In genomic region chr19:37654525-37654832, GRCh38 we compare ENCODE assay signal across 8 cellular contexts. TPM values are rescaled to one million over a fixed set of nuclear protein-coding genes. Genes with fewer than 3 reads are reported as not detected.
DNase-seq lines count a peak whose midpoint lies in the region; ATAC-seq and TF ChIP-seq lines count a peak whose summit lies in the region.

No MANE protein-coding gene starts in this region.

- peak in 2 of 10 experiments; percentile 11 to 14 for DNase-seq in CD4-positive, alpha-beta T cell
- peak; percentile 2 for DNase-seq in HFF-Myc (ENCODE audit: extremely low read depth, low read depth)
- DNase-seq in SJCRH30 = peak in 1 of 2 experiments; percentile 70
- DNase-seq in epithelial cell of esophagus (ENCODE audit: low read depth) = peak; percentile 35
- no peak for DNase-seq in nephron progenitor cell

- 0 out of 2 replicates have a peak, but pooled peaks cover 7% of the 10 kb centered on the region for H3K4me1 ChIP-seq in SJCRH30

- no peaks in the 10 kb centered on the region for H3K9me3 Mint-ChIP-seq in CD4-positive, alpha-beta T cell
- H3K9me3 Mint-ChIP-seq in nephron progenitor cell = peaks cover 86% of the 10 kb centered on the region

- no peaks in the 10 kb centered on the region for H3K27me3 Mint-ChIP-seq in CD4-positive, alpha-beta T cell
- H3K27me3 Mint-ChIP-seq in nephron progenitor cell (ENCODE audit: low read depth, poor library complexity) = peaks cover 14% of the 10 kb centered on the region

- no peak for TF ChIP-seq CTCF in CD4-positive, alpha-beta T cell (IDR thresholded peaks at IDR 0.05)
- TF ChIP-seq CTCF in HFF-Myc (IDR thresholded peaks at IDR 0.05; ENCODE audit: low read depth, low read length, missing control alignments) (no peak), epithelial cell of esophagus (IDR thresholded peaks at IDR 0.05; ENCODE audit: insufficient read depth, low read depth, low read length, missing control alignments) (no peak), nephron progenitor cell (IDR thresholded peaks at IDR 0.05) (no peak)

- POLR2A ChIA-PET in CD4-positive, alpha-beta T cell (lab: Charles Lee) = interaction anchor here (0.8 to 3.0 kb wide), 6 partner anchors 37 to 1081 kb away, joined by 3 to 20 read pairs (median 4); partner anchors contain the start of genes ZNF529, ZNF540, ZNF571 and ZNF793

- peaks cover 41% of the 10 kb centered on the region for H3K4me1 Mint-ChIP-seq in CD4-positive, alpha-beta T cell (ENCODE audit: low read depth)
- peaks cover 20% of the 10 kb centered on the region for H3K4me1 Mint-ChIP-seq in nephron progenitor cell

- no peaks in the 10 kb centered on the region for H3K27me3 ChIP-seq in CD4-positive, alpha-beta T cell (ENCODE audit: control insufficient read depth, insufficient read depth, low read length)
- H3K27me3 ChIP-seq in SJCRH30 = no peaks in the 10 kb centered on the region

- H3K9me3 ChIP-seq in CD4-positive, alpha-beta T cell (ENCODE audit: control insufficient read depth, low read length) = no peaks in the 10 kb centered on the region
- H3K9me3 ChIP-seq in SJCRH30 (replicated peaks) = peaks cover 11% of the 10 kb centered on the region; the same call in 1 of the 2 replicates

- intact Hi-C loops in CD4-positive, alpha-beta T cell (cut with DNase I, micrococcal nuclease) = loop anchor here in 1 of 2 experiments (2.0 kb wide), 2 partner anchors 60 to 64 kb away; partner anchors contain the start of genes ZNF540, ZNF571 and ZNF607

- peaks cover 18% of the 10 kb centered on the region for H3K36me3 ChIP-seq in SJCRH30

- peak overlapping the region; percentile 58 for H3K4me3 ChIP-seq in HFF-Myc (replicated peaks; ENCODE audit: low read depth, low read length)
- H3K4me3 ChIP-seq in SJCRH30 = peak overlapping the region; percentile 68
- peak overlapping the region; percentile 86 for H3K4me3 ChIP-seq in epithelial cell of esophagus (ENCODE audit: low read length)

- peaks cover 54% of the 10 kb centered on the region for H3K36me3 Mint-ChIP-seq in CD4-positive, alpha-beta T cell (ENCODE audit: low read depth)
- H3K36me3 Mint-ChIP-seq in nephron progenitor cell (ENCODE audit: low read depth) = peaks cover 82% of the 10 kb centered on the region

- H3K27ac ChIP-seq in CD4-positive, alpha-beta T cell (ENCODE audit: low read depth, low read length) = no peak overlapping the region
- H3K27ac ChIP-seq in SJCRH30 = peak overlapping the region; percentile 73

- H3K27ac Mint-ChIP-seq in CD4-positive, alpha-beta T cell = peak overlapping the region; percentile 98
- H3K27ac Mint-ChIP-seq in nephron progenitor cell = peak overlapping the region; percentile 26

- ATAC-seq in CD4-positive, alpha-beta T cell (ENCODE audit: poor library complexity) = no peak
- no peak for ATAC-seq in GM21447 (IDR thresholded peaks at IDR 0.05; ENCODE audit: unreplicated experiment)
- no peak for ATAC-seq in GM19351 (IDR thresholded peaks at IDR 0.05; ENCODE audit: unreplicated experiment)
- no peak for ATAC-seq in HG03045 (IDR thresholded peaks at IDR 0.05; ENCODE audit: unreplicated experiment)

- H3K4me3 Mint-ChIP-seq in CD4-positive, alpha-beta T cell = peak overlapping the region; percentile 99
- peak overlapping the region; percentile 87 for H3K4me3 Mint-ChIP-seq in nephron progenitor cell

- CTCF ChIA-PET in CD4-positive, alpha-beta T cell (lab: Charles Lee) = no interaction called here

RNA-seq across cellular contexts. Expression of gene ZFP30, which starts 0.8 kb away (rescaled TPM):
- total RNA-seq in CD4-positive, alpha-beta T cell = 1 to 10 TPM; 3.6 to 3.7 TPM
- 25.3 and 29.7 TPM in 2 replicates for total RNA-seq in SJCRH30 (2014; rRNA removed; shearing (Covaris generic))

RNA-seq across cellular contexts. Expression of gene ZNF540, which starts 59.8 kb away (rescaled TPM):
- total RNA-seq in CD4-positive, alpha-beta T cell = 10 to 100 TPM; 11.6 to 12.0 TPM
- total RNA-seq in SJCRH30 (2014; rRNA removed; shearing (Covaris generic)) = 0.73 and 1.8 TPM in 2 replicates

RNA-seq across cellular contexts. Expression of gene ZNF571, which starts 59.9 kb away (rescaled TPM):
- 1 to 10 TPM; 6.7 to 7.0 TPM for total RNA-seq in CD4-positive, alpha-beta T cell
- 4.7 and 5.3 TPM in 2 replicates for total RNA-seq in SJCRH30 (2014; rRNA removed; shearing (Covaris generic))
